ENCODE assay signal across 8 cellular contexts in the genomic region with DNA sequence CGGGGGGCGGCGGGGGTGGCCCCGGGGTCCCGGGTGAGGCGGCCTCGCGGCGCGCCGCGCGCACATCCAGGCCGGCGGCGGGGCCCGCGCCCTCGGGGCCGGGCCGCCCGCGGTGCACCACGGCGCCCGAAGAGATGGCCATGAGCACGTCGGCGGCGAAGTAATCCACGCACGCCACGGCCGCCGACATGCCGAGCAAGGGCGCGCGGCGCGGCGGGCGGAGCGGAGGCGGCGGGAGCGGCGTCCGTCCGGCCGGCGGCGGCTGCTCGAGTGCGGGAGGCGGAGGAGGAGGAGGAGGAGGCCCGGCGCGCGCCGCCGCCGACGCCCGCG.
DNase-seq lines count a peak whose midpoint lies in the region; ATAC-seq lines count a peak whose summit lies in the region.

Gene KLF16 (minus strand): TSS at position 272 of the 330 bp plus-strand sequence. CDS start 82 bp downstream, at position 190.

- ATAC-seq in GM19023 (IDR thresholded peaks at IDR 0.05; ENCODE audit: unreplicated experiment) (no peak), GM21447 (IDR thresholded peaks at IDR 0.05; ENCODE audit: unreplicated experiment) (no peak)

- peak within 1 kb of the TSS; percentile 99 for H3K27ac ChIP-seq in HUES6 (ENCODE audit: low read depth, low read length)
- peak within 1 kb of the TSS; percentile 91 for H3K27ac ChIP-seq in cingulate gyrus (ENCODE audit: low read depth, low read length)
- peak within 1 kb of the TSS; percentile 72 for H3K27ac ChIP-seq in muscle layer of duodenum (ENCODE audit: low read length)

- H3K36me3 ChIP-seq in HUES6 (ENCODE audit: control insufficient read depth, insufficient read depth, low read length): no peaks in the 10 kb centered on the region
- H3K36me3 ChIP-seq in muscle layer of duodenum (ENCODE audit: control insufficient read depth in 1 of 2, insufficient read depth in 2 of 2, low read length in 2 of 2): no peaks in the 10 kb centered on the region

- peak within 1 kb of the TSS; percentile 93 for H3K9ac ChIP-seq in HUES6 (ENCODE audit: low read length)

- DNase-seq in NCI-H82 treated with DMSO at 0.1 percent for 48 hours (lab: John Stamatoyannopoulos, UW; ENCODE audit: unreplicated experiment): no peak
- no peak for DNase-seq in stimulated activated CD4-positive, alpha-beta T cell treated with anti-CD3 and anti-CD28 coated beads, Interleukin-4, amount 100 ng/mL, for 1 hour

- H3K4me3 ChIP-seq in GM08714 (ENCODE audit: low read length): peak within 1 kb of the TSS; percentile 92
- H3K4me3 ChIP-seq in HUES6 (ENCODE audit: low read depth, low read length): peak within 1 kb of the TSS; percentile 89
- H3K4me3 ChIP-seq in muscle layer of duodenum (ENCODE audit: low read depth in 1 of 2, low read length in 2 of 2): peak within 1 kb of the TSS; percentile 66 to 78

- H3K4me1 ChIP-seq in HUES6 (ENCODE audit: control insufficient read depth, insufficient read depth, low read length): peaks cover 37% of the 10 kb centered on the region
- H3K4me1 ChIP-seq in muscle layer of duodenum (ENCODE audit: control insufficient read depth in 1 of 2, insufficient read depth in 2 of 2, low read length in 2 of 2): peaks cover 3 to 45% of the 10 kb centered on the region in 2 donors

- H3K9me3 ChIP-seq in HUES6 (ENCODE audit: control insufficient read depth, insufficient read depth, low read depth, low read length): no peaks in the 10 kb centered on the region
- H3K9me3 ChIP-seq in muscle layer of duodenum (ENCODE audit: control insufficient read depth in 1 of 2, low read length in 2 of 2): no peaks in the 10 kb centered on the region

- peaks cover 23% of the 10 kb centered on the region for H3K27me3 ChIP-seq in HUES6 (ENCODE audit: control insufficient read depth, insufficient read depth, low read length)
- H3K27me3 ChIP-seq in muscle layer of duodenum (ENCODE audit: low read depth, low read length): no peaks in the 10 kb centered on the region
